In the genomic region with DNA sequence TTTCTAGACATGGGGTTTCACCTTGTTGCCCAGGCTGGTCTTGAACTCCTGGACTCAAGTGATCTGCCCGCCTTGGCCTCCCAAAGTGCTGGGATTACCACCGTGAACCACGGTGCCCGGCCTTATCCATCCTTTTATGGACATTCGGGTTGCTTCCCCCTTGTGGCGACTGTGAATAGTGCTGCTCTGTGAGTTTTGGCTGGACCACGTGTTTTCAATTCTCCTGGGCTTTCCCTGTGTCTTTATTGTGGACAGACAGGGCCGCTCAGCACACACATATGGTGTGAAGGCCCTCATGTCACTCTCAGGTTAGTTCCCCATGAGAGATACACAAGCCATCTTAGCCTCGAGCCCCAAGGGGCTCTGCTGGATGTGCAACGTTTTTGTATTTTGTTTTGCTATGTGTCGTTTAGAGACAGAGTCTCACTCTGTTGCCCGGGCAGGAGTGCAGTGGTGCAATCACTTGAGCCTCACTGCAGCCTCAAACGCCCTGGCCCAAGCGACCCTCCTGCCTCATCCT, we compare ENCODE assay signal across 8 cellular contexts. TPM values are rescaled to one million over a fixed set of nuclear protein-coding genes. Genes with fewer than 3 reads are reported as not detected.
DNase-seq lines count a peak whose midpoint lies in the region; ATAC-seq and TF ChIP-seq lines count a peak whose summit lies in the region.

No MANE protein-coding gene starts in this region.

- no peaks in the 10 kb centered on the region for H3K27me3 Mint-ChIP-seq in natural killer cell (ENCODE audit: low read depth in 2 of 2)

- H3F3A ChIP-seq in OCI-LY1 (ENCODE audit: insufficient read depth, low read length), result no peaks in the 10 kb centered on the region

- peak overlapping the region; percentile 88 for H3K27ac ChIP-seq in OCI-LY1 (ENCODE audit: low read depth, low read length, poor library complexity, severe bottlenecking)

- peak overlapping the region; percentile 45; the same call in 1 of the 2 replicates for H3K9ac ChIP-seq in OCI-LY1 (ENCODE audit: low read length)

- H3K27me3 ChIP-seq in OCI-LY1 (ENCODE audit: insufficient read depth, low read length), result no peaks in the 10 kb centered on the region

- no peaks in the 10 kb centered on the region for H3K9me3 ChIP-seq in OCI-LY1 (ENCODE audit: low read length)

- peak overlapping the region; percentile 45 to 86 for H3K27ac Mint-ChIP-seq in natural killer cell
- H3K27ac Mint-ChIP-seq in stimulated activated effector memory CD8-positive, alpha-beta T cell treated with anti-CD3 and anti-CD28 coated beads, Interleukin-12 subunit alpha, Interleukin-12 subunit beta, amount 100 ng/mL, for 72 hours, result peak overlapping the region; percentile 75

- peaks cover 44% of the 10 kb centered on the region for H3K4me1 ChIP-seq in OCI-LY1 (ENCODE audit: insufficient read depth, low read length, severe bottlenecking)

- H3K79me2 ChIP-seq in OCI-LY1 (ENCODE audit: insufficient read depth, low read length), result no peaks in the 10 kb centered on the region

- H2AFZ ChIP-seq in OCI-LY1 (ENCODE audit: low read length), result no peak overlapping the region

- peak overlapping the region; percentile 61 for H3K4me2 ChIP-seq in OCI-LY1 (ENCODE audit: low read length)

- H3K4me3 Mint-ChIP-seq in natural killer cell, result peak overlapping the region; percentile 35
- peak overlapping the region; percentile 23 for H3K4me3 Mint-ChIP-seq in stimulated activated effector memory CD8-positive, alpha-beta T cell treated with anti-CD3 and anti-CD28 coated beads, Interleukin-12 subunit alpha, Interleukin-12 subunit beta, amount 100 ng/mL, for 72 hours

- no peaks in the 10 kb centered on the region for H4K20me1 ChIP-seq in OCI-LY1 (ENCODE audit: insufficient read depth, low read length)

- peak; percentile 68 to 75 for DNase-seq in AML-193 (lab: John Stamatoyannopoulos, UW)
- DNase-seq in HuH-7.5 (ENCODE audit: low spot score), result peak; percentile 92
- peak; percentile 50 for DNase-seq in activated T-cell treated with anti-CD3 and anti-CD28 coated beads for 1 hour (ENCODE audit: low read depth)
- DNase-seq in erythroblast (lab: John Stamatoyannopoulos, UW), result peak; percentile 79 to 85
- peak; percentile 71 for DNase-seq in natural killer cell
- DNase-seq in stimulated activated effector memory CD8-positive, alpha-beta T cell treated with anti-CD3 and anti-CD28 coated beads, Interleukin-12 subunit alpha, Interleukin-12 subunit beta, amount 100 ng/mL, for 72 hours (ENCODE audit: low spot score in 2 of 2), result peak; percentile 57 to 85

- H3K4me1 Mint-ChIP-seq in natural killer cell, result peaks cover 14 to 23% of the 10 kb centered on the region in 2 donors
- H3K4me1 Mint-ChIP-seq in stimulated activated effector memory CD8-positive, alpha-beta T cell treated with anti-CD3 and anti-CD28 coated beads, Interleukin-12 subunit alpha, Interleukin-12 subunit beta, amount 100 ng/mL, for 72 hours, result peaks cover 32% of the 10 kb centered on the region

- no peaks in the 10 kb centered on the region for H3K9me3 Mint-ChIP-seq in natural killer cell
- H3K9me3 Mint-ChIP-seq in stimulated activated effector memory CD8-positive, alpha-beta T cell treated with anti-CD3 and anti-CD28 coated beads, Interleukin-12 subunit alpha, Interleukin-12 subunit beta, amount 100 ng/mL, for 72 hours, result no peaks in the 10 kb centered on the region

- peak; percentile 83 for TF ChIP-seq CTCF in OCI-LY1 (IDR thresholded peaks at IDR 0.05; ENCODE audit: low read length)
- peak; percentile 79 for TF ChIP-seq CTCF in natural killer cell (IDR thresholded peaks at IDR 0.05)

- H3K36me3 Mint-ChIP-seq in natural killer cell, result no peaks in the 10 kb centered on the region
- H3K36me3 Mint-ChIP-seq in stimulated activated effector memory CD8-positive, alpha-beta T cell treated with anti-CD3 and anti-CD28 coated beads, Interleukin-12 subunit alpha, Interleukin-12 subunit beta, amount 100 ng/mL, for 72 hours, result peaks cover 6% of the 10 kb centered on the region

- H3K4me3 ChIP-seq in OCI-LY1 (ENCODE audit: low read depth, low read length, poor library complexity, severe bottlenecking), result peak overlapping the region; percentile 28

- H3K9me2 ChIP-seq in OCI-LY1 (ENCODE audit: low read depth, low read length), result no peaks in the 10 kb centered on the region

- H3K36me3 ChIP-seq in OCI-LY1 (ENCODE audit: insufficient read depth, low read length), result peaks cover 18% of the 10 kb centered on the region

- intact Hi-C loops in natural killer cell (cut with micrococcal nuclease), result no loop called here

- peak; percentile 56 for ATAC-seq in GM19023 (IDR thresholded peaks at IDR 0.05; ENCODE audit: unreplicated experiment)
- peak; percentile 86 to 90 (median 86) for ATAC-seq in natural killer cell
- ATAC-seq in stimulated activated effector memory CD8-positive, alpha-beta T cell treated with anti-CD3 and anti-CD28 coated beads, Interleukin-12 subunit alpha, Interleukin-12 subunit beta, amount 100 ng/mL, for 72 hours, result peak; percentile 80

- no peak for TF ChIP-seq POLR2A in erythroblast (IDR thresholded peaks at IDR 0.05; ENCODE audit: low read length)

RNA-seq across cellular contexts. Expression of gene MAU2, which starts 40.5 kb away (rescaled TPM):
- total RNA-seq in natural killer cell, result 100 to 1,000 TPM; 144 to 164 (median 151) TPM

RNA-seq across cellular contexts. Expression of gene SUGP1, which starts 40.8 kb away (rescaled TPM):
- 10 to 100 TPM; 64.7 to 86.5 (median 75.8) TPM for total RNA-seq in natural killer cell

RNA-seq across cellular contexts. Expression of gene GATAD2A, which starts 44.3 kb away (rescaled TPM):
- total RNA-seq in natural killer cell, result 100 to 1,000 TPM; 209 to 232 (median 230) TPM

Comparison
In these comparisons a context has a peak if more than half of its experiments do, and no peak if none do; other contexts are left out.
1. Peak in every context shown above with its lines: DNase-seq, ATAC-seq, H3K4me3 ChIP-seq and H3K27ac ChIP-seq.